8 cellular contexts compared by ENCODE assay signal in the genomic region with DNA sequence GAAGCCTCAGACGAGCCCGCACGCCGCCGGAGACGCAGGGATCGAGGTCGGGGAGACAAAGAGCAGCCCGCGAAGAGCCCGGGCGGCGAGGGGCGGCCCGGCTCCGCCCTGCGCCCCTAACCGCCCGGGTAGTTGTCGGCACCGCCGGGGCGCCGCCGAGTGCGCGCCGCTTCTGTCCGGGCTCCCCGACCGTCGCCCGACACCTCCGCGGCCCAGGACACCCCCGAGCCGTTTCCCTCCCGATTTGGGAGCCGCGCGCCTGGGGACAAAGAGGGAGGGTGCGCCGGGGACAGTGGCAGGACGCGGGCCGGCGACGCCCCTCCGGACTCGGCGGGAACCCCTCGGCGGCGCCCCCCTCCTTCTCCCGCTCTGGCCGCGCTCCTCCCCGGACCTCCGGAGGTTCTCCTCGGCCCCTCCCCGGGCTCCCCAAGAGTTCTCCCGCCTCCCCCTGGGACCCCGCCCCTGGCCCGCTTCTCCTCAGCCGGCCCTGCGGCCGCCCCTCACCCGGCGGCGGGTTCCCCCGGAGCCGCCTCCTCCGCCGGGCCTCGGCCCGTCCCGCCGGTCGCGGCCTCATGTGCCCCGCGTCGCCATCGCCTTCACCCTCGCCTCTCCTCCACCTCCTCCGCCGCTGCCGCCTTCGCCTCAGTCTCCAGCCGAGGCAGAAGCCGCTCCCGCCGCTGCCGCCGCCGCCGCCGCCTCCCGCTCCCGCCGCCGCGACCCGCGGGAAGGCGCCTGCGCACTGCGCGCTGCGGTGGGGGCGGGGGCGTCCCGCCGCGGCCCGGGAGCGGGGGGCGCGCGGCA. TPM values are rescaled to one million over a fixed set of nuclear protein-coding genes. Genes with fewer than 3 reads are reported as not detected.
DNase-seq lines count a peak whose midpoint lies in the region; ATAC-seq, FAIRE-seq and TF ChIP-seq lines count a peak whose summit lies in the region.

TSS of gene GJC1 (minus strand) at position 730 of the 801 bp plus-strand sequence. CDS start 24,470 bp downstream, outside the sequence.

- POLR2A ChIA-PET in endothelial cell of umbilical vein (lab: Charles Lee) = interaction anchor here (0.5 kb wide), 1 partner anchor 26 kb away, joined by 3 read pairs; no protein-coding TSS in a partner anchor

- H3K4me2 ChIP-seq in endothelial cell of umbilical vein (ENCODE audit: insufficient read depth, low read length) = peak within 1 kb of the TSS; percentile 87

- DNase-seq in BE2C (peak; percentile 59), HFF-Myc (ENCODE audit: extremely low read depth, low read depth) (no peak), WERI-Rb-1 (peak; percentile 76), endothelial cell of umbilical vein (ENCODE audit: low read depth, low spot score) (peak; percentile 58), mucosa of gallbladder (ENCODE audit: low spot score) (no peak), ureter (ENCODE audit: low spot score) (peak; percentile 57), NCI-H128 (lab: John Stamatoyannopoulos, UW; ENCODE audit: unreplicated experiment) (no peak)

- H3K27ac ChIP-seq in WERI-Rb-1 (peak within 1 kb of the TSS; percentile 90), endothelial cell of umbilical vein (ENCODE audit: insufficient read depth, low read depth, low read length) (peak within 1 kb of the TSS; percentile 58)

- H2AFZ ChIP-seq in endothelial cell of umbilical vein (ENCODE audit: low read depth, low read length) = peak within 1 kb of the TSS; percentile 98

- H3K27me3 ChIP-seq in BE2C = no peaks in the 10 kb centered on the region
- H3K27me3 ChIP-seq in WERI-Rb-1 (ENCODE audit: insufficient read depth, low read depth, severe bottlenecking) = no peaks in the 10 kb centered on the region
- H3K27me3 ChIP-seq in endothelial cell of umbilical vein (ENCODE audit: control insufficient read depth in 2 of 2, insufficient read depth in 2 of 2, low read length in 2 of 2) = no peaks in the 10 kb centered on the region

- H3K79me2 ChIP-seq in endothelial cell of umbilical vein (ENCODE audit: control insufficient read depth, insufficient read depth, low read length) = peaks cover 45% of the 10 kb centered on the region

- H3K9ac ChIP-seq in endothelial cell of umbilical vein (replicated peaks; ENCODE audit: extremely low read depth, insufficient read depth, low read length) = peak within 1 kb of the TSS; percentile 93

- no peak for TF ChIP-seq CTCF in BE2C (IDR thresholded peaks at IDR 0.05; ENCODE audit: low read depth, low read length)
- no peak for TF ChIP-seq CTCF in HFF-Myc (IDR thresholded peaks at IDR 0.05; ENCODE audit: low read depth, low read length, missing control alignments)
- no peak for TF ChIP-seq CTCF in WERI-Rb-1 (IDR thresholded peaks at IDR 0.05; ENCODE audit: low read depth, low read length)
- no peak for TF ChIP-seq CTCF in endothelial cell of umbilical vein (IDR thresholded peaks at IDR 0.05; ENCODE audit: extremely low read depth in 1 of 2, insufficient read depth in 1 of 2, low read depth in 1 of 2, low read length in 2 of 2)

- no peak for FAIRE-seq in endothelial cell of umbilical vein (lab: Jason Lieb, UNC)

- no peaks in the 10 kb centered on the region for H4K20me1 ChIP-seq in endothelial cell of umbilical vein (replicated peaks; ENCODE audit: control insufficient read depth, extremely low read depth, insufficient read depth, low read length)

- dilution Hi-C loops in endothelial cell of umbilical vein (cut with MboI; ENCODE audit: extremely low pct_ligation_motif_present, low sequenced_read_pairs) = no loop called here

- BruUV-seq in endothelial cell of umbilical vein (replicated peaks; lab: Mats Ljungman, UMichigan) = no TSS peak

- H3K36me3 ChIP-seq in BE2C = 0 out of 2 replicates have a peak, but pooled peaks cover 2% of the 10 kb centered on the region
- H3K36me3 ChIP-seq in WERI-Rb-1 = peaks cover 22% of the 10 kb centered on the region
- no peaks in the 10 kb centered on the region for H3K36me3 ChIP-seq in endothelial cell of umbilical vein (ENCODE audit: control insufficient read depth in 2 of 2, extremely low read depth in 1 of 2, insufficient read depth in 2 of 2, low read length in 2 of 2)

- ATAC-seq in GM21526 (IDR thresholded peaks at IDR 0.05; ENCODE audit: low FRiP score, unreplicated experiment) = no peak

- H3K9me1 ChIP-seq in endothelial cell of umbilical vein (replicated peaks; ENCODE audit: control insufficient read depth, extremely low read depth, insufficient read depth, low read length) = no peaks in the 10 kb centered on the region

- H3K4me3 ChIP-seq in BE2C (ENCODE audit: low read depth, low read length) = peak within 1 kb of the TSS; percentile 80
- H3K4me3 ChIP-seq in HFF-Myc (replicated peaks; ENCODE audit: low read depth, low read length) = peak within 1 kb of the TSS; percentile 92
- H3K4me3 ChIP-seq in WERI-Rb-1 (ENCODE audit: low read depth, low read length) = peak within 1 kb of the TSS; percentile 95
- peak within 1 kb of the TSS; percentile 85 to 98 (median 96) for H3K4me3 ChIP-seq in endothelial cell of umbilical vein (replicated peaks in 1 of 3; ENCODE audit: insufficient read depth in 1 of 3, low read depth in 1 of 3, low read length in 3 of 3)

- intact Hi-C loops in endothelial cell of umbilical vein (cut with micrococcal nuclease) = loop anchor here (1.0 to 2.0 kb wide), 4 partner anchors 9 to 54 kb away; no protein-coding TSS in a partner anchor

- peak; percentile 20 for TF ChIP-seq POLR2A in endothelial cell of umbilical vein (IDR thresholded peaks at IDR 0.05; ENCODE audit: low read depth, low read length)

- no peaks in the 10 kb centered on the region for H3K4me1 ChIP-seq in BE2C
- H3K4me1 ChIP-seq in endothelial cell of umbilical vein (ENCODE audit: control insufficient read depth, extremely low read depth, insufficient read depth, low read length) = peaks cover 7% of the 10 kb centered on the region

- H3K9me3 ChIP-seq in BE2C (no peaks in the 10 kb centered on the region), WERI-Rb-1 (ENCODE audit: severe bottlenecking) (no peaks in the 10 kb centered on the region), endothelial cell of umbilical vein (replicated peaks; ENCODE audit: control insufficient read depth, insufficient read depth, low read length) (no peaks in the 10 kb centered on the region)

- CTCF ChIA-PET in endothelial cell of umbilical vein (lab: Charles Lee) = interaction anchor here (1.0 to 6.8 kb wide), 6 partner anchors 9 to 52 kb away, joined by 3 to 78 read pairs (median 6); no protein-coding TSS in a partner anchor

TF ChIP-seq in endothelial cell of umbilical vein, 7 proteins besides CTCF, POLR2A, EP300 and RAD21:
- TF ChIP-seq POLR2AphosphoS5 (IDR thresholded peaks at IDR 0.05; ENCODE audit: insufficient read depth, low read depth, low read length) = peak; percentile 11
- TF ChIP-seq GATA2 (IDR thresholded peaks at IDR 0.05; ENCODE audit: insufficient read depth, insufficient read length, low read depth, low read length) = no peak

RNA-seq across cellular contexts. Expression of gene GJC1, which starts in this region (rescaled TPM):
- polyA plus RNA-seq in BE2C (2012; ENCODE audit: insufficient read depth, insufficient read length, low read depth) = 6.2 TPM
- total RNA-seq in endothelial cell of umbilical vein (35.9 and 39.7 TPM in 2 replicates), mucosa of gallbladder (17.3 TPM), ureter (44.0 TPM)
- 11.9 and 13.8 TPM in 2 replicates for polyA plus RNA-seq in endothelial cell of umbilical vein
- polyA plus RNA-seq in endothelial cell of umbilical vein (2011; cell fraction: cytosol; rRNA removed) = 19.5 and 21.0 TPM in 2 replicates
- polyA plus RNA-seq in endothelial cell of umbilical vein (2011; cell fraction: nucleus; rRNA removed) = 18.5 and 23.2 TPM in 2 replicates
- 20.9 and 22.8 TPM in 2 replicates for polyA plus RNA-seq in endothelial cell of umbilical vein (2012)
- 85.5 and 98.4 TPM in 2 replicates for polyA minus RNA-seq in endothelial cell of umbilical vein
- polyA minus RNA-seq in endothelial cell of umbilical vein (2011; cell fraction: cytosol; rRNA and poly(A)+ RNA removed) = 6.5 TPM
- 13.5 and 23.9 TPM in 2 replicates for polyA minus RNA-seq in endothelial cell of umbilical vein (2011; cell fraction: nucleus; rRNA and poly(A)+ RNA removed)

Comparison
In these comparisons a context has a peak if more than half of its experiments do, and no peak if none do; other contexts are left out.
1. DNase-seq: peak in BE2C (single experiment), WERI-Rb-1 (single experiment), endothelial cell of umbilical vein (single experiment) and ureter (single experiment); none in HFF-Myc (single experiment), mucosa of gallbladder (single experiment) and NCI-H128 (single experiment).
2. Peak in every context shown above with its lines, with median percentiles within 50 percentile points of each other: H3K4me3 ChIP-seq.